In the genomic region with DNA sequence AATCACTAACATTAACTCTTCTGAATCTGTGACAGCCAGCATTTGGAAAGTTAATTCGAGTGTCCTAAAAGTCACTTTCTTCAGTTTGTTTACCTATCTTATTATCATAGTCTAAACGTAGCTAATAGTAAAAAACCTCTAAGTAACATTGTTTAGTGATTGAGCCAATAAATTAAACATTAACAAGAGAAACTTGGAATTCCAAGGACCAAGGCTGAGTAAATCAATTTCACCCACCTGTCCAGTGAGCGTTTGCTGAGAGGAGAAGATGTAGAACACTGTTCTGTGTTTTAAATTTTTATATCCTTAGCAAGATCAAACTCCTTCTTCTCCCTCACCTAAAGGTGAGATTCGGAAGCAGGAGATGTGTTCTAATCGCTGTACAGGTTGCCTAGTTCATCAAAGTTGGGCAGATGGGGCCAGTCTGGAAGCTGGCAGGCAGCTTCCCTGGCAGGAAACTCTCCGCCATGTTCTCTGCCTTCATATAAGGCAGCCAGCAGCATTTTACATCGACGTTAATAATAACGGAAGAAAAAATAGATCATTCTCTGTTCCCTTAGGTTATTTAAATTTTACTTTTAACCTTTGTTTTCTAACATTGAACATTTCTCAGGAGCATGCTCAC, we compare ENCODE assay signal across 26 cellular contexts.
"Had no signal": no experiment of that assay in that cellular context is flagged by ENCODE, and none has a peak within 500 bp of the region (broad histone marks: within the 10 kb centered on the region; RNA-seq: fewer than 3 reads in every experiment).

No MANE protein-coding gene starts in this region.

- H3K27me3 Mint-ChIP-seq: dendritic cell treated with granulocyte-macrophage colony-stimulating factor and Interleukin-4, amounts not matched to agents 40 ng/mL and 50 ng/mL, for 4 days; naive thymus-derived CD4-positive, alpha-beta T cell; stimulated activated naive B cell treated with anti-CD40 and anti-IgM and Interleukin-4, amounts not matched to agents 10 μg/mL and 1 μg/mL and 100 μg/mL, for 72 hours; stimulated activated naive CD8-positive, alpha-beta T cell treated with anti-CD3 and anti-CD28 coated beads, Interleukin-15, amount 100 ng/mL, for 72 hours had no signal

- ATAC-seq: effector memory CD8-positive, alpha-beta T cell; gastrocnemius medialis; left cardiac atrium; left ventricle myocardium superior; naive thymus-derived CD4-positive, alpha-beta T cell; sciatic nerve; stimulated activated naive B cell treated with anti-CD40 and anti-IgM and Interleukin-4, amounts not matched to agents 10 μg/mL and 1 μg/mL and 100 μg/mL, for 72 hours; stimulated activated naive CD8-positive, alpha-beta T cell treated with anti-CD3 and anti-CD28 coated beads, Interleukin-15, amount 100 ng/mL, for 72 hours had no signal

- H3K36me3 ChIP-seq: esophagus muscularis mucosa, gastrocnemius medialis, neutrophil, thoracic aorta, transverse colon had no signal

- H3K9me3 Mint-ChIP-seq: dendritic cell treated with granulocyte-macrophage colony-stimulating factor and Interleukin-4, amounts not matched to agents 40 ng/mL and 50 ng/mL, for 4 days; naive thymus-derived CD4-positive, alpha-beta T cell; stimulated activated naive B cell treated with anti-CD40 and anti-IgM and Interleukin-4, amounts not matched to agents 10 μg/mL and 1 μg/mL and 100 μg/mL, for 72 hours had no signal

- H3K4me3 Mint-ChIP-seq: dendritic cell treated with granulocyte-macrophage colony-stimulating factor and Interleukin-4, amounts not matched to agents 40 ng/mL and 50 ng/mL, for 4 days; effector memory CD8-positive, alpha-beta T cell; naive thymus-derived CD4-positive, alpha-beta T cell; stimulated activated naive B cell treated with anti-CD40 and anti-IgM and Interleukin-4, amounts not matched to agents 10 μg/mL and 1 μg/mL and 100 μg/mL, for 72 hours; stimulated activated naive CD8-positive, alpha-beta T cell treated with anti-CD3 and anti-CD28 coated beads, Interleukin-15, amount 100 ng/mL, for 72 hours had no signal

- DNase-seq: cerebellar nuclear complex; effector memory CD8-positive, alpha-beta T cell; gastrocnemius medialis; glutamatergic neuron; islet precursor cell; left cardiac atrium; left ventricle myocardium superior; mesenchymal stem cell; naive thymus-derived CD4-positive, alpha-beta T cell; retina; stimulated activated CD4-positive, alpha-beta T cell treated with anti-CD3 and anti-CD28 coated beads, Interleukin-2, amount 100 ng/mL, for 24 hours; stimulated activated CD4-positive, alpha-beta T cell treated with anti-CD3 and anti-CD28 coated beads, Interleukin-4, amount 100 ng/mL, for 4 hours; stimulated activated naive B cell treated with anti-CD40 and anti-IgM and Interleukin-4, amounts not matched to agents 10 μg/mL and 1 μg/mL and 100 μg/mL, for 72 hours; stimulated activated naive CD8-positive, alpha-beta T cell treated with anti-CD3 and anti-CD28 coated beads, Interleukin-15, amount 100 ng/mL, for 72 hours; substantia nigra; transverse colon had no signal

- H3K27ac Mint-ChIP-seq: dendritic cell treated with granulocyte-macrophage colony-stimulating factor and Interleukin-4, amounts not matched to agents 40 ng/mL and 50 ng/mL, for 4 days; effector memory CD8-positive, alpha-beta T cell; naive thymus-derived CD4-positive, alpha-beta T cell; stimulated activated naive B cell treated with anti-CD40 and anti-IgM and Interleukin-4, amounts not matched to agents 10 μg/mL and 1 μg/mL and 100 μg/mL, for 72 hours; stimulated activated naive CD8-positive, alpha-beta T cell treated with anti-CD3 and anti-CD28 coated beads, Interleukin-15, amount 100 ng/mL, for 72 hours had no signal

- H3K27me3 ChIP-seq: esophagus muscularis mucosa, gastrocnemius medialis, neutrophil, transverse colon had no signal

- H3K4me1 Mint-ChIP-seq: naive thymus-derived CD4-positive, alpha-beta T cell; stimulated activated naive B cell treated with anti-CD40 and anti-IgM and Interleukin-4, amounts not matched to agents 10 μg/mL and 1 μg/mL and 100 μg/mL, for 72 hours; stimulated activated naive CD8-positive, alpha-beta T cell treated with anti-CD3 and anti-CD28 coated beads, Interleukin-15, amount 100 ng/mL, for 72 hours had no signal

- H3K9me3 ChIP-seq: esophagus muscularis mucosa, gastrocnemius medialis, neutrophil, thoracic aorta, transverse colon had no signal

- H3K36me3 Mint-ChIP-seq: naive thymus-derived CD4-positive, alpha-beta T cell; stimulated activated naive B cell treated with anti-CD40 and anti-IgM and Interleukin-4, amounts not matched to agents 10 μg/mL and 1 μg/mL and 100 μg/mL, for 72 hours had no signal

- H3K27ac ChIP-seq: epithelial cell of prostate, gastrocnemius medialis, neutrophil, skin epidermis, thoracic aorta had no signal

- H3K4me3 ChIP-seq: esophagus muscularis mucosa, gastrocnemius medialis, lung, skin epidermis, thoracic aorta, transverse colon had no signal

- FAIRE-seq: colon, urothelium cell line had no signal
